ENCODE assay signal across 9 cellular contexts in the genomic region with DNA sequence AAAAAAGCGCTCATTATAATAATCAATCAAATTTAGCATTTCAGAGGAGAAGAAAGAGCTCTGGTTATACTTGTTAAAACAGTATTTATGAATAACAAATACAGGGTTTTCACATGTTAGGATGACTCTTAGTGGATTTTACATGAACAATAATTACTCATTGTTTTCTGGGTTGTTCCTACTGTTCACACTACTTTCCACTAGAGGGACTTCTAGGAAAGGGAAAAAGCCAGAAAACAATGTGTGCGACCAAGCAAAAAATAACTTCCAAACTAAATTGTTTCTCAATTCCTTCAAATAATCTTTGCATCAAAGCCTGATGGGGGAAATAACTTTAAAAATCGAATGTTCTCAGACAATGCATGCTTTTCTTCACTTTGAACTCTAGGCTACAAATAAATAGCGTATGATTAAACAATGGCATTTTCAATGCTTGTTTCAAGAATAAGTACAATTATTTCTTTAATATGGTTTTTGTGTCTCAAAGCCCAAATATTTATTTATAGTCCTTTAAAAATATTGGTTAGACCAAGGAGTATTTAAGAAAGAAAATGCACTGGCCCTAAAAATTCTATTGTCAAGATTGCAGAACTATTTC.
A peak's percentile ranks its signal among the peaks of the same experiment; 100 is the strongest.
DNase-seq lines count a peak whose midpoint lies in the region; ATAC-seq, FAIRE-seq and TF ChIP-seq lines count a peak whose summit lies in the region.
"Had no signal": no experiment of that assay in that cellular context is flagged by ENCODE, and none has a peak within 500 bp of the region (broad histone marks: within the 10 kb centered on the region; RNA-seq: fewer than 3 reads in every experiment).

No MANE protein-coding gene starts in this region.

- FAIRE-seq in astrocyte (lab: Jason Lieb, UNC) = peak; percentile 92

- H3K4me1 ChIP-seq in Karpas-422 (ENCODE audit: low read length) (peaks cover 4% of the 10 kb centered on the region; the same call in 1 of the 2 replicates), astrocyte (ENCODE audit: insufficient read depth, low read length) (peaks cover 23% of the 10 kb centered on the region)

- H3K9me3 ChIP-seq in Karpas-422 (ENCODE audit: low read length) (no peaks in the 10 kb centered on the region), astrocyte (ENCODE audit: insufficient read depth, low read depth, low read length) (no peaks in the 10 kb centered on the region)
- H3K9me3 ChIP-seq: BLaER1 treated with 17β-estradiol and CSF1 and Interleukin-3, amounts not matched to agents 10 nM and 100 nM had no signal

- TF ChIP-seq CTCF in astrocyte (IDR thresholded peaks at IDR 0.05; ENCODE audit: insufficient read depth, low read depth, low read length) = peak; percentile 74

- H4K20me1 ChIP-seq in Karpas-422 (ENCODE audit: insufficient read depth, low read depth, low read length) = no peaks in the 10 kb centered on the region
- H4K20me1 ChIP-seq in astrocyte (ENCODE audit: insufficient read depth, low read length) = no peaks in the 10 kb centered on the region
- H4K20me1 ChIP-seq: BLaER1 treated with 17β-estradiol and CSF1 and Interleukin-3, amounts not matched to agents 10 nM and 100 nM had no signal

- intact Hi-C loops in left colon (cut with DNase I, micrococcal nuclease) = no loop called here

- no peak overlapping the region for H2AFZ ChIP-seq in Karpas-422 (ENCODE audit: low read length)
- no peak overlapping the region for H2AFZ ChIP-seq in astrocyte (ENCODE audit: low read depth, low read length)

- H3K27ac ChIP-seq in Karpas-422 (ENCODE audit: low read length) = no peak overlapping the region
- peak overlapping the region; percentile 62 for H3K27ac ChIP-seq in astrocyte (ENCODE audit: low read depth, low read length)
- H3K27ac ChIP-seq: BLaER1 treated with 17β-estradiol and CSF1 and Interleukin-3, amounts not matched to agents 10 nM and 100 nM had no signal

- peaks cover 27% of the 10 kb centered on the region for H3K4me1 Mint-ChIP-seq in astrocyte (ENCODE audit: low read depth, unreplicated experiment)
- H3K4me1 Mint-ChIP-seq in stimulated activated effector memory CD8-positive, alpha-beta T cell treated with anti-CD3 and anti-CD28 coated beads, Interleukin-12 subunit alpha, Interleukin-12 subunit beta, amount 100 ng/mL, for 72 hours = no peaks in the 10 kb centered on the region

- ATAC-seq in left colon (peak; percentile 41), HG03565 (IDR thresholded peaks at IDR 0.05; ENCODE audit: unreplicated experiment) (no peak)
- no peak for ATAC-seq in stimulated activated effector memory CD8-positive, alpha-beta T cell treated with anti-CD3 and anti-CD28 coated beads, Interleukin-12 subunit alpha, Interleukin-12 subunit beta, amount 100 ng/mL, for 72 hours

- no peak overlapping the region for H3K9ac ChIP-seq in Karpas-422 (ENCODE audit: low read length)
- H3K9ac ChIP-seq in astrocyte (ENCODE audit: low read length) = peak overlapping the region; percentile 63
- H3K9ac ChIP-seq: BLaER1 treated with 17β-estradiol and CSF1 and Interleukin-3, amounts not matched to agents 10 nM and 100 nM had no signal

- no peaks in the 10 kb centered on the region for H3K9me2 ChIP-seq in Karpas-422 (replicated peaks; ENCODE audit: insufficient read depth, low read length)

- H3K4me3 ChIP-seq in Karpas-422 (ENCODE audit: low read length) = no peak overlapping the region
- no peak overlapping the region for H3K4me3 ChIP-seq in astrocyte (ENCODE audit: insufficient read depth, low read depth, low read length)
- H3K4me3 ChIP-seq: BLaER1 treated with 17β-estradiol and CSF1 and Interleukin-3, amounts not matched to agents 10 nM and 100 nM had no signal

- no peak overlapping the region for H3K4me3 Mint-ChIP-seq in astrocyte (ENCODE audit: unreplicated experiment)
- H3K4me3 Mint-ChIP-seq in stimulated activated effector memory CD8-positive, alpha-beta T cell treated with anti-CD3 and anti-CD28 coated beads, Interleukin-12 subunit alpha, Interleukin-12 subunit beta, amount 100 ng/mL, for 72 hours = no peak overlapping the region

- H3K4me2 ChIP-seq in Karpas-422 (ENCODE audit: low read depth, low read length, poor library complexity, severe bottlenecking) (no peak overlapping the region), astrocyte (ENCODE audit: low read length) (peak overlapping the region; percentile 62)
- H3K4me2 ChIP-seq: BLaER1 treated with 17β-estradiol and CSF1 and Interleukin-3, amounts not matched to agents 10 nM and 100 nM had no signal

- H3K36me3 ChIP-seq in Karpas-422 (ENCODE audit: insufficient read depth, low read length) = no peaks in the 10 kb centered on the region
- H3K36me3 ChIP-seq in astrocyte (ENCODE audit: insufficient read depth, low read length) = no peaks in the 10 kb centered on the region
- H3K36me3 ChIP-seq: BLaER1 treated with 17β-estradiol and CSF1 and Interleukin-3, amounts not matched to agents 10 nM and 100 nM had no signal

- H3K27ac Mint-ChIP-seq in astrocyte (ENCODE audit: unreplicated experiment) = peak overlapping the region; percentile 97
- no peak overlapping the region for H3K27ac Mint-ChIP-seq in stimulated activated effector memory CD8-positive, alpha-beta T cell treated with anti-CD3 and anti-CD28 coated beads, Interleukin-12 subunit alpha, Interleukin-12 subunit beta, amount 100 ng/mL, for 72 hours

- H3K27me3 ChIP-seq in Karpas-422 (ENCODE audit: low read length) = no peaks in the 10 kb centered on the region
- no peaks in the 10 kb centered on the region for H3K27me3 ChIP-seq in astrocyte (ENCODE audit: insufficient read depth, low read length)
- H3K27me3 ChIP-seq: BLaER1 treated with 17β-estradiol and CSF1 and Interleukin-3, amounts not matched to agents 10 nM and 100 nM had no signal

- no peaks in the 10 kb centered on the region for H3K79me2 ChIP-seq in Karpas-422 (ENCODE audit: low read length)
- no peaks in the 10 kb centered on the region for H3K79me2 ChIP-seq in astrocyte (ENCODE audit: insufficient read depth, low read length)

- DNase-seq in NCI-H146 (lab: John Stamatoyannopoulos, UW) (peak; percentile 0), NCI-H146 treated with DMSO at 0.1 percent for 48 hours (lab: John Stamatoyannopoulos, UW; ENCODE audit: unreplicated experiment) (no peak), Karpas-422 (peak; percentile 44), astrocyte (ENCODE audit: low read depth) (peak; percentile 46), left colon (no peak), NCI-H2029 (lab: John Stamatoyannopoulos, UW) (no peak)
- no peak for DNase-seq in stimulated activated effector memory CD8-positive, alpha-beta T cell treated with anti-CD3 and anti-CD28 coated beads, Interleukin-12 subunit alpha, Interleukin-12 subunit beta, amount 100 ng/mL, for 72 hours (ENCODE audit: low spot score in 2 of 2)

- no peaks in the 10 kb centered on the region for H3K27me3 Mint-ChIP-seq in astrocyte (ENCODE audit: low read depth, unreplicated experiment)

- no peaks in the 10 kb centered on the region for H3K36me3 Mint-ChIP-seq in astrocyte (ENCODE audit: low read depth, unreplicated experiment)
- no peaks in the 10 kb centered on the region for H3K36me3 Mint-ChIP-seq in stimulated activated effector memory CD8-positive, alpha-beta T cell treated with anti-CD3 and anti-CD28 coated beads, Interleukin-12 subunit alpha, Interleukin-12 subunit beta, amount 100 ng/mL, for 72 hours

- H3K9me3 Mint-ChIP-seq in astrocyte (ENCODE audit: unreplicated experiment) = no peaks in the 10 kb centered on the region
- H3K9me3 Mint-ChIP-seq in stimulated activated effector memory CD8-positive, alpha-beta T cell treated with anti-CD3 and anti-CD28 coated beads, Interleukin-12 subunit alpha, Interleukin-12 subunit beta, amount 100 ng/mL, for 72 hours = no peaks in the 10 kb centered on the region

Comparison
In these comparisons a context has a peak if more than half of its experiments do, and no peak if none do; other contexts are left out.
1. DNase-seq: peak in NCI-H146 (single experiment), Karpas-422 (single experiment) and astrocyte (single experiment); none in NCI-H146 treated with DMSO at 0.1 percent for 48 hours (single experiment), left colon (0 of 2), NCI-H2029 (single experiment) and stimulated activated effector memory CD8-positive, alpha-beta T cell treated with anti-CD3 and anti-CD28 coated beads, Interleukin-12 subunit alpha, Interleukin-12 subunit beta, amount 100 ng/mL, for 72 hours (0 of 2).